In genomic region chr21:41879190-41879998, GRCh38 we compare ENCODE assay signal across 8 cellular contexts. TPM values are rescaled to one million over a fixed set of nuclear protein-coding genes. Genes with fewer than 3 reads are reported as not detected.
DNase-seq lines count a peak whose midpoint lies in the region; ATAC-seq, FAIRE-seq and TF ChIP-seq lines count a peak whose summit lies in the region.

A gene with protein sequence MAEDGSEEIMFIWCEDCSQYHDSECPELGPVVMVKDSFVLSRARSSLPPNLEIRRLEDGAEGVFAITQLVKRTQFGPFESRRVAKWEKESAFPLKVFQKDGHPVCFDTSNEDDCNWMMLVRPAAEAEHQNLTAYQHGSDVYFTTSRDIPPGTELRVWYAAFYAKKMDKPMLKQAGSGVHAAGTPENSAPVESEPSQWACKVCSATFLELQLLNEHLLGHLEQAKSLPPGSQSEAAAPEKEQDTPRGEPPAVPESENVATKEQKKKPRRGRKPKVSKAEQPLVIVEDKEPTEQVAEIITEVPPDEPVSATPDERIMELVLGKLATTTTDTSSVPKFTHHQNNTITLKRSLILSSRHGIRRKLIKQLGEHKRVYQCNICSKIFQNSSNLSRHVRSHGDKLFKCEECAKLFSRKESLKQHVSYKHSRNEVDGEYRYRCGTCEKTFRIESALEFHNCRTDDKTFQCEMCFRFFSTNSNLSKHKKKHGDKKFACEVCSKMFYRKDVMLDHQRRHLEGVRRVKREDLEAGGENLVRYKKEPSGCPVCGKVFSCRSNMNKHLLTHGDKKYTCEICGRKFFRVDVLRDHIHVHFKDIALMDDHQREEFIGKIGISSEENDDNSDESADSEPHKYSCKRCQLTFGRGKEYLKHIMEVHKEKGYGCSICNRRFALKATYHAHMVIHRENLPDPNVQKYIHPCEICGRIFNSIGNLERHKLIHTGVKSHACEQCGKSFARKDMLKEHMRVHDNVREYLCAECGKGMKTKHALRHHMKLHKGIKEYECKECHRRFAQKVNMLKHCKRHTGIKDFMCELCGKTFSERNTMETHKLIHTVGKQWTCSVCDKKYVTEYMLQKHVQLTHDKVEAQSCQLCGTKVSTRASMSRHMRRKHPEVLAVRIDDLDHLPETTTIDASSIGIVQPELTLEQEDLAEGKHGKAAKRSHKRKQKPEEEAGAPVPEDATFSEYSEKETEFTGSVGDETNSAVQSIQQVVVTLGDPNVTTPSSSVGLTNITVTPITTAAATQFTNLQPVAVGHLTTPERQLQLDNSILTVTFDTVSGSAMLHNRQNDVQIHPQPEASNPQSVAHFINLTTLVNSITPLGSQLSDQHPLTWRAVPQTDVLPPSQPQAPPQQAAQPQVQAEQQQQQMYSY (minus strand): TSS chr21:41879344. CDS start chr21:41860363, 18,981 bp downstream.

- no peak for FAIRE-seq in frontal cortex (lab: Jason Lieb, UNC)

- ATAC-seq in DND-41 (ENCODE audit: insufficient read depth, low read depth) (peak; percentile 74), GM21717 (IDR thresholded peaks at IDR 0.05; ENCODE audit: unreplicated experiment) (peak; percentile 42)

- H3K4me2 ChIP-seq in DND-41 (ENCODE audit: insufficient read depth, low read length) = peak within 1 kb of the TSS; percentile 85

- H3K4me1 ChIP-seq in DND-41 (ENCODE audit: insufficient read depth, low read length) (peaks cover 34% of the 10 kb centered on the region), suprapubic skin (peaks cover 24% of the 10 kb centered on the region)

- no peak for TF ChIP-seq EP300 in suprapubic skin (IDR thresholded peaks at IDR 0.05)

- peak within 1 kb of the TSS; percentile 88 to 94; a peak in 3 of 4 replicates for H3K4me3 ChIP-seq in DND-41 (ENCODE audit: low read depth in 1 of 2, low read length in 2 of 2)
- peak within 1 kb of the TSS; percentile 98 for H3K4me3 ChIP-seq in SK-N-MC
- peak within 1 kb of the TSS; percentile 91 for H3K4me3 ChIP-seq in suprapubic skin

- TF ChIP-seq POLR2A in suprapubic skin (IDR thresholded peaks at IDR 0.05) = no peak

- DNase-seq in DND-41 = peak; percentile 87
- DNase-seq in KG1 (lab: John Stamatoyannopoulos, UW) = peak; percentile 69
- DNase-seq in SK-N-MC (ENCODE audit: low read depth, low spot score) = no peak
- DNase-seq in activated naive CD4-positive, alpha-beta T cell treated with Interleukin-2 at 50 U/mL for 16 hours = peak; percentile 87
- DNase-seq in frontal cortex (ENCODE audit: low spot score in 2 of 2) = peak; percentile 86 to 95
- DNase-seq in occipital lobe (lab: John Stamatoyannopoulos, UW) = peak; percentile 72
- peak; percentile 88 to 92 for DNase-seq in suprapubic skin (ENCODE audit: low spot score in 2 of 2)

- no peaks in the 10 kb centered on the region for H3K9me3 ChIP-seq in DND-41 (ENCODE audit: insufficient read depth, low read length, severe bottlenecking)
- no peaks in the 10 kb centered on the region for H3K9me3 ChIP-seq in SK-N-MC (ENCODE audit: low read depth, low read length)
- H3K9me3 ChIP-seq in suprapubic skin = no peaks in the 10 kb centered on the region

- TF ChIP-seq CTCF in DND-41 (IDR thresholded peaks at IDR 0.05; ENCODE audit: borderline replicate concordance, extremely low read depth, low read length, poor library complexity, severe bottlenecking) (no peak), suprapubic skin (IDR thresholded peaks at IDR 0.05) (no peak)

- H4K20me1 ChIP-seq in DND-41 (ENCODE audit: insufficient read depth, low read length) = peaks cover 10% of the 10 kb centered on the region; the same call in 1 of the 2 replicates

- 2% methylated on average over 29 of the region's 89 CpGs for WGBS in suprapubic skin

- peak within 1 kb of the TSS; percentile 82 for H2AFZ ChIP-seq in DND-41 (ENCODE audit: low read depth, low read length)

- H3K27ac ChIP-seq in DND-41 (ENCODE audit: low read length) (peak within 1 kb of the TSS; percentile 91), SK-N-MC (peak within 1 kb of the TSS; percentile 83), suprapubic skin (peak within 1 kb of the TSS; percentile 88)

- peak within 1 kb of the TSS; percentile 97 for H3K9ac ChIP-seq in DND-41 (ENCODE audit: low read depth, low read length)
- H3K9ac ChIP-seq in SK-N-MC (ENCODE audit: insufficient read length) = peak within 1 kb of the TSS; percentile 99

- no peaks in the 10 kb centered on the region for H3K27me3 ChIP-seq in DND-41 (ENCODE audit: insufficient read depth, low read length, poor library complexity)
- H3K27me3 ChIP-seq in suprapubic skin = no peaks in the 10 kb centered on the region

- peaks cover 49% of the 10 kb centered on the region for H3K79me2 ChIP-seq in DND-41 (ENCODE audit: insufficient read depth, low read length)

- peaks cover 17% of the 10 kb centered on the region for H3K36me3 ChIP-seq in DND-41 (ENCODE audit: insufficient read depth, low read length)
- no peaks in the 10 kb centered on the region for H3K36me3 ChIP-seq in SK-N-MC (ENCODE audit: insufficient read depth, low read length)
- H3K36me3 ChIP-seq in suprapubic skin = no peaks in the 10 kb centered on the region

RNA-seq across cellular contexts. Expression of the gene that starts here (rescaled TPM):
- total RNA-seq in frontal cortex = 6.9 TPM
- 6.7 TPM for total RNA-seq in occipital lobe
- total RNA-seq in suprapubic skin = 10 to 100 TPM in 3 of 4 donors, 1 to 10 TPM in 1; 7.6 to 27.5 (median 12.9) TPM
